ENCODE assay signal across 11 cellular contexts in genomic region chrX:106050054-106050453, GRCh38. TPM values are rescaled to one million over a fixed set of nuclear protein-coding genes. Genes with fewer than 3 reads are reported as not detected.
"Had no signal": no experiment of that assay in that cellular context is flagged by ENCODE, and none has a peak within 500 bp of the region (broad histone marks: within the 10 kb centered on the region; RNA-seq: fewer than 3 reads in every experiment).

No MANE protein-coding gene starts in this region.

- H3K27ac ChIP-seq: GM23248, HL-60 had no signal

- H3K4me1 ChIP-seq: HAP-1 had no signal

- H2AFZ ChIP-seq: GM23248 had no signal

- H3K36me3 ChIP-seq: HAP-1 had no signal

- H3K9me3 ChIP-seq: HAP-1 had no signal

- H3K4me3 ChIP-seq: GM23248, HAP-1 had no signal

- H3K9ac ChIP-seq: GM23248 had no signal

- DNase-seq: GM23248, GOT3, H7, HFFc6, KG1 had no signal

- ATAC-seq: HCT116 had no signal

RNA-seq across cellular contexts. Expression of gene SERPINA7, which starts 11.5 kb away (rescaled TPM):
- total RNA-seq: GM23248, H4, H7, HFFc6, HT1080 had no signal
- polyA plus RNA-seq: GM23248, IgD-negative memory B cell had no signal
